Comparison of ENCODE assay signal across 10 cellular contexts in genomic region chr22:39300198-39300830, GRCh38. TPM values are rescaled to one million over a fixed set of nuclear protein-coding genes. Genes with fewer than 3 reads are reported as not detected.
DNase-seq lines count a peak whose midpoint lies in the region; ATAC-seq and TF ChIP-seq lines count a peak whose summit lies in the region.
"Had no signal": no experiment of that assay in that cellular context is flagged by ENCODE, and none has a peak within 500 bp of the region (broad histone marks: within the 10 kb centered on the region; RNA-seq: fewer than 3 reads in every experiment).

No MANE protein-coding gene starts in this region.

- no peak overlapping the region for H3K27ac Mint-ChIP-seq in CD8-positive, alpha-beta T cell

- peaks cover 28% of the 10 kb centered on the region for H3K27me3 Mint-ChIP-seq in CD8-positive, alpha-beta T cell (ENCODE audit: low read depth)

- H3K4me1 ChIP-seq in OCI-LY3 (ENCODE audit: low read length): peaks cover 16% of the 10 kb centered on the region
- peaks cover 3% of the 10 kb centered on the region for H3K4me1 ChIP-seq in osteoblast (ENCODE audit: insufficient read depth, low read length)
- peaks cover 3% of the 10 kb centered on the region for H3K4me1 ChIP-seq in CD8-positive, alpha-beta T cell (ENCODE audit: insufficient read depth, low read length)

- H3K9me3 ChIP-seq in OCI-LY3 (ENCODE audit: insufficient read depth, low read length) (no peaks in the 10 kb centered on the region), osteoblast (ENCODE audit: low read depth, low read length) (no peaks in the 10 kb centered on the region)
- H3K9me3 ChIP-seq in CD8-positive, alpha-beta T cell (ENCODE audit: low read length): no peaks in the 10 kb centered on the region

- H3K27me3 ChIP-seq in OCI-LY3 (ENCODE audit: low read depth, low read length): no peaks in the 10 kb centered on the region
- peaks cover 8% of the 10 kb centered on the region for H3K27me3 ChIP-seq in osteoblast (ENCODE audit: insufficient read depth, low read length)
- H3K27me3 ChIP-seq in CD8-positive, alpha-beta T cell (ENCODE audit: insufficient read depth, low read length): no peaks in the 10 kb centered on the region

- intact Hi-C loops in CD8-positive, alpha-beta T cell (cut with DNase I, micrococcal nuclease): no loop called here

- no peaks in the 10 kb centered on the region for H3K9me3 Mint-ChIP-seq in CD8-positive, alpha-beta T cell

- peaks cover 3% of the 10 kb centered on the region for H3K4me1 Mint-ChIP-seq in CD8-positive, alpha-beta T cell (ENCODE audit: low read depth)

- no peak overlapping the region for H3K4me3 Mint-ChIP-seq in CD8-positive, alpha-beta T cell

- peak overlapping the region; percentile 90 for H3K4me2 ChIP-seq in OCI-LY3 (ENCODE audit: low read length)
- peak overlapping the region; percentile 4 for H3K4me2 ChIP-seq in osteoblast (ENCODE audit: insufficient read depth, low read length)
- H3K4me2 ChIP-seq: smooth muscle cell had no signal

- peak overlapping the region; percentile 51 for H3K9ac ChIP-seq in OCI-LY3 (ENCODE audit: low read length)

- CTCF ChIA-PET in CD8-positive, alpha-beta T cell (lab: Charles Lee): interaction anchor here (1.0 kb wide), 1 partner anchor 129 kb away, joined by 4 read pairs; no protein-coding TSS in a partner anchor

- no peak overlapping the region for H3K27ac ChIP-seq in OCI-LY3 (ENCODE audit: low read length)
- H3K27ac ChIP-seq in osteoblast (ENCODE audit: low read depth, low read length): no peak overlapping the region
- no peak overlapping the region for H3K27ac ChIP-seq in CD8-positive, alpha-beta T cell (ENCODE audit: low read depth, low read length)

- POLR2A ChIA-PET in CD8-positive, alpha-beta T cell (lab: Charles Lee): interaction anchor here (0.6 kb wide), 1 partner anchor 297 kb away, joined by 3 read pairs; no protein-coding TSS in a partner anchor

- no peak for ATAC-seq in CD8-positive, alpha-beta T cell
- no peak for ATAC-seq in GM21515 (IDR thresholded peaks at IDR 0.05; ENCODE audit: unreplicated experiment)

- H4K20me1 ChIP-seq in OCI-LY3 (ENCODE audit: insufficient read depth, low read length): no peaks in the 10 kb centered on the region
- no peaks in the 10 kb centered on the region for H4K20me1 ChIP-seq in osteoblast (ENCODE audit: insufficient read depth, low read length)

- no peaks in the 10 kb centered on the region for H3K79me2 ChIP-seq in OCI-LY3 (ENCODE audit: low read length)
- H3K79me2 ChIP-seq in osteoblast (ENCODE audit: insufficient read depth, low read length): no peaks in the 10 kb centered on the region

- DNase-seq in COLO668 (lab: John Stamatoyannopoulos, UW; ENCODE audit: unreplicated experiment) (peak; percentile 42), globus pallidus (ENCODE audit: low spot score) (peak; percentile 67), osteoblast (ENCODE audit: insufficient read length, low spot score, missing footprints) (peak; percentile 81), foreskin melanocyte (no peak)
- DNase-seq in CD8-positive, alpha-beta T cell: no peak
- DNase-seq in stimulated activated CD4-positive, alpha-beta T cell treated with anti-CD3 and anti-CD28 coated beads, Interleukin-15, amount 100 ng/mL, for 24 hours: no peak
- DNase-seq: COR-L47 had no signal

- H3K4me3 ChIP-seq in OCI-LY3 (ENCODE audit: low read length) (peak overlapping the region; percentile 68), osteoblast (ENCODE audit: insufficient read depth, low read length) (no peak overlapping the region)
- no peak overlapping the region for H3K4me3 ChIP-seq in CD8-positive, alpha-beta T cell (ENCODE audit: low read depth, low read length)
- H3K4me3 ChIP-seq: smooth muscle cell had no signal

- H2AFZ ChIP-seq in OCI-LY3 (ENCODE audit: low read depth, low read length): peak overlapping the region; percentile 19
- H2AFZ ChIP-seq in osteoblast (ENCODE audit: low read length): no peak overlapping the region

- H3K36me3 Mint-ChIP-seq in CD8-positive, alpha-beta T cell: no peaks in the 10 kb centered on the region

- TF ChIP-seq CTCF in OCI-LY3 (IDR thresholded peaks at IDR 0.05; ENCODE audit: low read depth, low read length) (peak; percentile 42), osteoblast (IDR thresholded peaks at IDR 0.05; ENCODE audit: extremely low read depth, low read depth, low read length) (no peak)
- TF ChIP-seq CTCF in CD8-positive, alpha-beta T cell (IDR thresholded peaks at IDR 0.05): no peak

- H3K36me3 ChIP-seq in OCI-LY3 (replicated peaks; ENCODE audit: low read depth, low read length) (no peaks in the 10 kb centered on the region), osteoblast (ENCODE audit: insufficient read depth, low read length) (no peaks in the 10 kb centered on the region)
- H3K36me3 ChIP-seq in CD8-positive, alpha-beta T cell (ENCODE audit: insufficient read depth, low read length): no peaks in the 10 kb centered on the region

RNA-seq across cellular contexts. Expression of gene RPL3, which starts 19.1 kb away (rescaled TPM):
- total RNA-seq in osteoblast: 1,858 and 2,119 TPM in 2 replicates
- total RNA-seq in CD8-positive, alpha-beta T cell: 1,000 to 10,000 TPM; 3,777 to 3,874 TPM

RNA-seq across cellular contexts. Expression of gene SYNGR1, which starts 49.5 kb away (rescaled TPM):
- total RNA-seq in osteoblast: 2.1 and 3.6 TPM in 2 replicates
- total RNA-seq in CD8-positive, alpha-beta T cell: 1 to 10 TPM; 1.9 to 2.6 TPM

RNA-seq across cellular contexts. Expression of gene PDGFB, which starts 55.5 kb away (rescaled TPM):
- total RNA-seq in osteoblast: under 0.01 TPM in 1 of 2 replicates, not detected in the other
- total RNA-seq in CD8-positive, alpha-beta T cell: 1 to 10 TPM; 1.8 to 2.4 TPM

Comparison
In these comparisons a context has a peak if more than half of its experiments do, and no peak if none do; other contexts are left out.
1. DNase-seq: peak in COLO668 (single experiment), globus pallidus (single experiment) and osteoblast (single experiment); none in CD8-positive, alpha-beta T cell (0 of 7), stimulated activated CD4-positive, alpha-beta T cell treated with anti-CD3 and anti-CD28 coated beads, Interleukin-15, amount 100 ng/mL, for 24 hours (single experiment) and foreskin melanocyte (single experiment).